In genomic region chr5:152331006-152331405, GRCh38 we compare ENCODE assay signal across 22 cellular contexts.
"Had no signal": no experiment of that assay in that cellular context is flagged by ENCODE, and none has a peak within 500 bp of the region (broad histone marks: within the 10 kb centered on the region; RNA-seq: fewer than 3 reads in every experiment).

No MANE protein-coding gene starts in this region.

- DNase-seq: cortex of kidney; dorsolateral prefrontal cortex; effector CD4-positive, alpha-beta T cell; foreskin fibroblast; gastrocnemius medialis; head of caudate nucleus; mesendoderm; midbrain; naive thymus-derived CD8-positive, alpha-beta T cell; nephron progenitor cell; nucleus accumbens; posterior cingulate gyrus; right lobe of liver; small intestine; stimulated activated CD4-positive, alpha-beta T cell treated with anti-CD3 and anti-CD28 coated beads, Interleukin-15, amount 100 ng/mL, for 24 hours; stimulated activated CD4-positive, alpha-beta T cell treated with anti-CD3 and anti-CD28 coated beads, Interleukin-2, amount 100 ng/mL, for 48 hours; stimulated activated naive B cell treated with anti-CD40 and anti-IgM and Interleukin-4, amounts not matched to agents 10 μg/mL and 1 μg/mL and 100 μg/mL, for 72 hours; thyroid gland; trophoblast cell had no signal

- H3K9me3 ChIP-seq: gastrocnemius medialis, right lobe of liver, thyroid gland, vagina had no signal

- H3K4me3 ChIP-seq: dorsolateral prefrontal cortex, gastrocnemius medialis, right lobe of liver, thyroid gland, vagina had no signal

- H3K27me3 ChIP-seq: dorsolateral prefrontal cortex, gastrocnemius medialis, right lobe of liver, thyroid gland, vagina had no signal

- ATAC-seq: esophagus mucosa; gastrocnemius medialis; naive thymus-derived CD8-positive, alpha-beta T cell; stimulated activated naive B cell treated with anti-CD40 and anti-IgM and Interleukin-4, amounts not matched to agents 10 μg/mL and 1 μg/mL and 100 μg/mL, for 72 hours had no signal

- H3K4me1 ChIP-seq: gastrocnemius medialis, right lobe of liver, vagina had no signal

- H3K27ac ChIP-seq: dorsolateral prefrontal cortex, epithelial cell of prostate, gastrocnemius medialis, right lobe of liver, thyroid gland, vagina had no signal

- H3K36me3 ChIP-seq: gastrocnemius medialis, right lobe of liver, thyroid gland, vagina had no signal
